7 cellular contexts compared by ENCODE assay signal in the genomic region with DNA sequence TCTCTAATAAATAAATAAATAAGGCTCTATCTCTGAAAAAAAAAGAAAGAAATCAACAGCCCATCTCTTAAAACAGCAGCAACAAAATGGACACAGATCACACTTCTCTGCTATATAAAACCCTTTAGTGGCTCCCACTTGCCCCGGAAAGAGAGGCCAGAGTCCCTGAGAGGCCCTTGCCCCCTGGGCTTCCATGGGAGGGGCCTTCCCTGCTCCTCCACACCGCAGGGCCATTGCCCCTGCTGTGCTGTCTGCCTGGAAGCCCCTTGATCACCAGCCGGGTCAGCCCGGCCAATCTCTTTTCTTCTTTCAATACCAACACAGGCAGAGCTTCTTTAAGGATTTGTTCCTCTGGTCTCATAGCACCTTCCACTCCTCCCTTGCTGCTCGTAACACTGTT.
"Had no signal": no experiment of that assay in that cellular context is flagged by ENCODE, and none has a peak within 500 bp of the region (broad histone marks: within the 10 kb centered on the region; RNA-seq: fewer than 3 reads in every experiment).

No MANE protein-coding gene starts in this region.

- DNase-seq: IMR-90 had no signal

- H3K36me3 ChIP-seq: HAP-1 had no signal

- FAIRE-seq: H1, H54, HTR-8/SVneo, K562 had no signal

- H3K4me3 ChIP-seq: GM23338, HAP-1, K562 had no signal
